Comparison of ENCODE assay signal across 13 cellular contexts in genomic region chr14:99231850-99232401, GRCh38. TPM values are rescaled to one million over a fixed set of nuclear protein-coding genes. Genes with fewer than 3 reads are reported as not detected.
A peak's percentile ranks its signal among the peaks of the same experiment; 100 is the strongest.
DNase-seq lines count a peak whose midpoint lies in the region; ATAC-seq and TF ChIP-seq lines count a peak whose summit lies in the region.
"Had no signal": no experiment of that assay in that cellular context is flagged by ENCODE, and none has a peak within 500 bp of the region (broad histone marks: within the 10 kb centered on the region; RNA-seq: fewer than 3 reads in every experiment).

No MANE protein-coding gene starts in this region.

- peak overlapping the region; percentile 31 for H3K4me3 ChIP-seq in cardiac muscle cell
- no peak overlapping the region for H3K4me3 ChIP-seq in left ventricle myocardium inferior
- no peak overlapping the region for H3K4me3 ChIP-seq in lower lobe of right lung
- H3K4me3 ChIP-seq: heart left ventricle had no signal

- H3K36me3 Mint-ChIP-seq in activated naive CD8-positive, alpha-beta T cell treated with anti-CD3 and anti-CD28 coated beads, Interleukin-2, amount 50 U/mL, for 24 hours (ENCODE audit: low read depth): peaks cover 17% of the 10 kb centered on the region

- intact Hi-C loops in left ventricle myocardium inferior (cut with micrococcal nuclease): no loop called here
- intact Hi-C loops in lower lobe of right lung (cut with DNase I): no loop called here

- no peaks in the 10 kb centered on the region for H3K27me3 ChIP-seq in cardiac muscle cell
- peaks cover 89% of the 10 kb centered on the region for H3K27me3 ChIP-seq in left ventricle myocardium inferior (ENCODE audit: low read depth)
- peaks cover 32% of the 10 kb centered on the region for H3K27me3 ChIP-seq in lower lobe of right lung (ENCODE audit: low read depth)

- H3K27ac Mint-ChIP-seq in activated naive CD8-positive, alpha-beta T cell treated with anti-CD3 and anti-CD28 coated beads, Interleukin-2, amount 50 U/mL, for 24 hours: peak overlapping the region; percentile 85
- H3K27ac Mint-ChIP-seq: HFFc6 had no signal

- H3K4me3 Mint-ChIP-seq in activated naive CD8-positive, alpha-beta T cell treated with anti-CD3 and anti-CD28 coated beads, Interleukin-2, amount 50 U/mL, for 24 hours: peak overlapping the region; percentile 69
- H3K4me3 Mint-ChIP-seq: HFFc6 had no signal

- DNase-seq in cardiac muscle cell (ENCODE audit: low read depth in 1 of 2, low spot score in 1 of 2): peak in 1 of 2 donors; percentile 86
- no peak for DNase-seq in left ventricle myocardium inferior
- no peak for DNase-seq in activated naive CD8-positive, alpha-beta T cell treated with anti-CD3 and anti-CD28 coated beads, Interleukin-2, amount 50 U/mL, for 24 hours
- peak; percentile 23 for DNase-seq in lower lobe of right lung
- DNase-seq in hippocampal formation (lab: John Stamatoyannopoulos, UW): no peak
- no peak for DNase-seq in cerebellar cortex (ENCODE audit: low spot score)
- no peak for DNase-seq in DMS53 (lab: John Stamatoyannopoulos, UW)
- DNase-seq: heart left ventricle, HFFc6, NCI-H2227 treated with DMSO at 0.1 percent for 48 hours had no signal

- H3K36me3 ChIP-seq in cardiac muscle cell (no peaks in the 10 kb centered on the region), left ventricle myocardium inferior (no peaks in the 10 kb centered on the region), lower lobe of right lung (no peaks in the 10 kb centered on the region)
- H3K36me3 ChIP-seq: heart left ventricle had no signal

- no peak for ATAC-seq in activated naive CD8-positive, alpha-beta T cell treated with anti-CD3 and anti-CD28 coated beads, Interleukin-2, amount 50 U/mL, for 24 hours
- peak; percentile 12 to 27 for ATAC-seq in lower lobe of right lung
- ATAC-seq in HG02938 (IDR thresholded peaks at IDR 0.05; ENCODE audit: unreplicated experiment): no peak
- ATAC-seq: heart left ventricle had no signal

- H3K9me3 Mint-ChIP-seq in activated naive CD8-positive, alpha-beta T cell treated with anti-CD3 and anti-CD28 coated beads, Interleukin-2, amount 50 U/mL, for 24 hours: no peaks in the 10 kb centered on the region

- peaks cover 1% of the 10 kb centered on the region for H3K27me3 Mint-ChIP-seq in activated naive CD8-positive, alpha-beta T cell treated with anti-CD3 and anti-CD28 coated beads, Interleukin-2, amount 50 U/mL, for 24 hours

- H3K27ac ChIP-seq in cardiac muscle cell (peak overlapping the region; percentile 1), left ventricle myocardium inferior (replicated peaks) (no peak overlapping the region), lower lobe of right lung (no peak overlapping the region)
- H3K27ac ChIP-seq: HL-60 had no signal

- H3K9me3 ChIP-seq in cardiac muscle cell (ENCODE audit: low read depth) (no peaks in the 10 kb centered on the region), left ventricle myocardium inferior (replicated peaks) (peaks cover 27% of the 10 kb centered on the region), lower lobe of right lung (peaks cover 12% of the 10 kb centered on the region)

- no peak for TF ChIP-seq CTCF in cardiac muscle cell (IDR thresholded peaks at IDR 0.05; ENCODE audit: low read depth, low read length)
- no peak for TF ChIP-seq CTCF in left ventricle myocardium inferior (IDR thresholded peaks at IDR 0.05; ENCODE audit: borderline replicate concordance)
- no peak for TF ChIP-seq CTCF in lower lobe of right lung (IDR thresholded peaks at IDR 0.05)

- peaks cover 26% of the 10 kb centered on the region for H3K4me1 ChIP-seq in cardiac muscle cell (ENCODE audit: low read depth)
- no peaks in the 10 kb centered on the region for H3K4me1 ChIP-seq in left ventricle myocardium inferior
- H3K4me1 ChIP-seq in lower lobe of right lung: peaks cover 4% of the 10 kb centered on the region
- H3K4me1 ChIP-seq: heart left ventricle had no signal

- H3K4me1 Mint-ChIP-seq in activated naive CD8-positive, alpha-beta T cell treated with anti-CD3 and anti-CD28 coated beads, Interleukin-2, amount 50 U/mL, for 24 hours: peaks cover 96% of the 10 kb centered on the region

RNA-seq across cellular contexts. Expression of gene BCL11B, which starts 40.1 kb away (rescaled TPM):
- total RNA-seq in cardiac muscle cell (1.7 and 2.8 TPM in 2 replicates), left ventricle myocardium inferior (0.11 TPM), lower lobe of right lung (2.3 TPM)
- polyA plus RNA-seq in cardiac muscle cell: 0.04 and 0.57 TPM in 2 replicates
- polyA plus RNA-seq: BJ had no signal

Comparison
In these comparisons a context has a peak if more than half of its experiments do, and no peak if none do; other contexts are left out.
1. ATAC-seq: peak in lower lobe of right lung (2 of 2); none in activated naive CD8-positive, alpha-beta T cell treated with anti-CD3 and anti-CD28 coated beads, Interleukin-2, amount 50 U/mL, for 24 hours (single experiment) and HG02938 (single experiment).